Comparison of ENCODE assay signal across 2 cellular contexts in genomic region chr1:209048961-209049669, GRCh38.
A peak's percentile ranks its signal among the peaks of the same experiment; 100 is the strongest.
TF ChIP-seq lines count a peak whose summit lies in the region.

No MANE protein-coding gene starts in this region.

TF ChIP-seq in H1, 55 proteins besides CTCF, POLR2A, EP300 and RAD21 (continued from another document):
- TF ChIP-seq TAF1 (IDR thresholded peaks at IDR 0.05; ENCODE audit: low read depth, low read length), result no peak
- TF ChIP-seq, protein P1, sequence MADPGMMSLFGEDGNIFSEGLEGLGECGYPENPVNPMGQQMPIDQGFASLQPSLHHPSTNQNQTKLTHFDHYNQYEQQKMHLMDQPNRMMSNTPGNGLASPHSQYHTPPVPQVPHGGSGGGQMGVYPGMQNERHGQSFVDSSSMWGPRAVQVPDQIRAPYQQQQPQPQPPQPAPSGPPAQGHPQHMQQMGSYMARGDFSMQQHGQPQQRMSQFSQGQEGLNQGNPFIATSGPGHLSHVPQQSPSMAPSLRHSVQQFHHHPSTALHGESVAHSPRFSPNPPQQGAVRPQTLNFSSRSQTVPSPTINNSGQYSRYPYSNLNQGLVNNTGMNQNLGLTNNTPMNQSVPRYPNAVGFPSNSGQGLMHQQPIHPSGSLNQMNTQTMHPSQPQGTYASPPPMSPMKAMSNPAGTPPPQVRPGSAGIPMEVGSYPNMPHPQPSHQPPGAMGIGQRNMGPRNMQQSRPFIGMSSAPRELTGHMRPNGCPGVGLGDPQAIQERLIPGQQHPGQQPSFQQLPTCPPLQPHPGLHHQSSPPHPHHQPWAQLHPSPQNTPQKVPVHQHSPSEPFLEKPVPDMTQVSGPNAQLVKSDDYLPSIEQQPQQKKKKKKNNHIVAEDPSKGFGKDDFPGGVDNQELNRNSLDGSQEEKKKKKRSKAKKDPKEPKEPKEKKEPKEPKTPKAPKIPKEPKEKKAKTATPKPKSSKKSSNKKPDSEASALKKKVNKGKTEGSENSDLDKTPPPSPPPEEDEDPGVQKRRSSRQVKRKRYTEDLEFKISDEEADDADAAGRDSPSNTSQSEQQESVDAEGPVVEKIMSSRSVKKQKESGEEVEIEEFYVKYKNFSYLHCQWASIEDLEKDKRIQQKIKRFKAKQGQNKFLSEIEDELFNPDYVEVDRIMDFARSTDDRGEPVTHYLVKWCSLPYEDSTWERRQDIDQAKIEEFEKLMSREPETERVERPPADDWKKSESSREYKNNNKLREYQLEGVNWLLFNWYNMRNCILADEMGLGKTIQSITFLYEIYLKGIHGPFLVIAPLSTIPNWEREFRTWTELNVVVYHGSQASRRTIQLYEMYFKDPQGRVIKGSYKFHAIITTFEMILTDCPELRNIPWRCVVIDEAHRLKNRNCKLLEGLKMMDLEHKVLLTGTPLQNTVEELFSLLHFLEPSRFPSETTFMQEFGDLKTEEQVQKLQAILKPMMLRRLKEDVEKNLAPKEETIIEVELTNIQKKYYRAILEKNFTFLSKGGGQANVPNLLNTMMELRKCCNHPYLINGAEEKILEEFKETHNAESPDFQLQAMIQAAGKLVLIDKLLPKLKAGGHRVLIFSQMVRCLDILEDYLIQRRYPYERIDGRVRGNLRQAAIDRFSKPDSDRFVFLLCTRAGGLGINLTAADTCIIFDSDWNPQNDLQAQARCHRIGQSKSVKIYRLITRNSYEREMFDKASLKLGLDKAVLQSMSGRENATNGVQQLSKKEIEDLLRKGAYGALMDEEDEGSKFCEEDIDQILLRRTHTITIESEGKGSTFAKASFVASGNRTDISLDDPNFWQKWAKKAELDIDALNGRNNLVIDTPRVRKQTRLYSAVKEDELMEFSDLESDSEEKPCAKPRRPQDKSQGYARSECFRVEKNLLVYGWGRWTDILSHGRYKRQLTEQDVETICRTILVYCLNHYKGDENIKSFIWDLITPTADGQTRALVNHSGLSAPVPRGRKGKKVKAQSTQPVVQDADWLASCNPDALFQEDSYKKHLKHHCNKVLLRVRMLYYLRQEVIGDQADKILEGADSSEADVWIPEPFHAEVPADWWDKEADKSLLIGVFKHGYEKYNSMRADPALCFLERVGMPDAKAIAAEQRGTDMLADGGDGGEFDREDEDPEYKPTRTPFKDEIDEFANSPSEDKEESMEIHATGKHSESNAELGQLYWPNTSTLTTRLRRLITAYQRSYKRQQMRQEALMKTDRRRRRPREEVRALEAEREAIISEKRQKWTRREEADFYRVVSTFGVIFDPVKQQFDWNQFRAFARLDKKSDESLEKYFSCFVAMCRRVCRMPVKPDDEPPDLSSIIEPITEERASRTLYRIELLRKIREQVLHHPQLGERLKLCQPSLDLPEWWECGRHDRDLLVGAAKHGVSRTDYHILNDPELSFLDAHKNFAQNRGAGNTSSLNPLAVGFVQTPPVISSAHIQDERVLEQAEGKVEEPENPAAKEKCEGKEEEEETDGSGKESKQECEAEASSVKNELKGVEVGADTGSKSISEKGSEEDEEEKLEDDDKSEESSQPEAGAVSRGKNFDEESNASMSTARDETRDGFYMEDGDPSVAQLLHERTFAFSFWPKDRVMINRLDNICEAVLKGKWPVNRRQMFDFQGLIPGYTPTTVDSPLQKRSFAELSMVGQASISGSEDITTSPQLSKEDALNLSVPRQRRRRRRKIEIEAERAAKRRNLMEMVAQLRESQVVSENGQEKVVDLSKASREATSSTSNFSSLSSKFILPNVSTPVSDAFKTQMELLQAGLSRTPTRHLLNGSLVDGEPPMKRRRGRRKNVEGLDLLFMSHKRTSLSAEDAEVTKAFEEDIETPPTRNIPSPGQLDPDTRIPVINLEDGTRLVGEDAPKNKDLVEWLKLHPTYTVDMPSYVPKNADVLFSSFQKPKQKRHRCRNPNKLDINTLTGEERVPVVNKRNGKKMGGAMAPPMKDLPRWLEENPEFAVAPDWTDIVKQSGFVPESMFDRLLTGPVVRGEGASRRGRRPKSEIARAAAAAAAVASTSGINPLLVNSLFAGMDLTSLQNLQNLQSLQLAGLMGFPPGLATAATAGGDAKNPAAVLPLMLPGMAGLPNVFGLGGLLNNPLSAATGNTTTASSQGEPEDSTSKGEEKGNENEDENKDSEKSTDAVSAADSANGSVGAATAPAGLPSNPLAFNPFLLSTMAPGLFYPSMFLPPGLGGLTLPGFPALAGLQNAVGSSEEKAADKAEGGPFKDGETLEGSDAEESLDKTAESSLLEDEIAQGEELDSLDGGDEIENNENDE (IDR thresholded peaks at IDR 0.05; ENCODE audit: insufficient replicate concordance, low read length), result no peak
- no peak for TF ChIP-seq KDM4A (IDR thresholded peaks at IDR 0.05; ENCODE audit: low read depth, low read length, severe bottlenecking)
- no peak for TF ChIP-seq HDAC2 (IDR thresholded peaks at IDR 0.05; ENCODE audit: borderline replicate concordance in 1 of 2, low read depth in 2 of 2, low read length in 2 of 2)
- no peak for TF ChIP-seq KDM1A (IDR thresholded peaks at IDR 0.05; ENCODE audit: borderline replicate concordance, low read length)
- no peak for TF ChIP-seq PHF8 (conservative IDR thresholded peaks at IDR 0.05; ENCODE audit: low read depth, low read length)
- TF ChIP-seq CEBPB (IDR thresholded peaks at IDR 0.05; ENCODE audit: low read depth, low read length), result no peak
- TF ChIP-seq CTBP2 (IDR thresholded peaks at IDR 0.05; ENCODE audit: borderline replicate concordance, insufficient read depth, insufficient read length, low read length), result no peak
- TF ChIP-seq EZH2 (IDR thresholded peaks at IDR 0.05; ENCODE audit: low read depth, low read length, severe bottlenecking), result no peak
- 0 out of 2 replicates have a peak, but pooled peaks have one; percentile 41 for TF ChIP-seq TEAD4 (IDR thresholded peaks at IDR 0.05; ENCODE audit: low read depth, low read length)
- TF ChIP-seq BRCA1 (IDR thresholded peaks at IDR 0.05; ENCODE audit: low read depth, low read length), result no peak
- TF ChIP-seq POLR2AphosphoS5 (IDR thresholded peaks at IDR 0.05; ENCODE audit: low read depth, low read length), result peak; percentile 72

TF ChIP-seq in neural cell, 6 proteins besides CTCF, POLR2A, EP300 and RAD21:
- TF ChIP-seq, protein P2, sequence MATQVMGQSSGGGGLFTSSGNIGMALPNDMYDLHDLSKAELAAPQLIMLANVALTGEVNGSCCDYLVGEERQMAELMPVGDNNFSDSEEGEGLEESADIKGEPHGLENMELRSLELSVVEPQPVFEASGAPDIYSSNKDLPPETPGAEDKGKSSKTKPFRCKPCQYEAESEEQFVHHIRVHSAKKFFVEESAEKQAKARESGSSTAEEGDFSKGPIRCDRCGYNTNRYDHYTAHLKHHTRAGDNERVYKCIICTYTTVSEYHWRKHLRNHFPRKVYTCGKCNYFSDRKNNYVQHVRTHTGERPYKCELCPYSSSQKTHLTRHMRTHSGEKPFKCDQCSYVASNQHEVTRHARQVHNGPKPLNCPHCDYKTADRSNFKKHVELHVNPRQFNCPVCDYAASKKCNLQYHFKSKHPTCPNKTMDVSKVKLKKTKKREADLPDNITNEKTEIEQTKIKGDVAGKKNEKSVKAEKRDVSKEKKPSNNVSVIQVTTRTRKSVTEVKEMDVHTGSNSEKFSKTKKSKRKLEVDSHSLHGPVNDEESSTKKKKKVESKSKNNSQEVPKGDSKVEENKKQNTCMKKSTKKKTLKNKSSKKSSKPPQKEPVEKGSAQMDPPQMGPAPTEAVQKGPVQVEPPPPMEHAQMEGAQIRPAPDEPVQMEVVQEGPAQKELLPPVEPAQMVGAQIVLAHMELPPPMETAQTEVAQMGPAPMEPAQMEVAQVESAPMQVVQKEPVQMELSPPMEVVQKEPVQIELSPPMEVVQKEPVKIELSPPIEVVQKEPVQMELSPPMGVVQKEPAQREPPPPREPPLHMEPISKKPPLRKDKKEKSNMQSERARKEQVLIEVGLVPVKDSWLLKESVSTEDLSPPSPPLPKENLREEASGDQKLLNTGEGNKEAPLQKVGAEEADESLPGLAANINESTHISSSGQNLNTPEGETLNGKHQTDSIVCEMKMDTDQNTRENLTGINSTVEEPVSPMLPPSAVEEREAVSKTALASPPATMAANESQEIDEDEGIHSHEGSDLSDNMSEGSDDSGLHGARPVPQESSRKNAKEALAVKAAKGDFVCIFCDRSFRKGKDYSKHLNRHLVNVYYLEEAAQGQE (IDR thresholded peaks at IDR 0.05; ENCODE audit: borderline replicate concordance), result no peak
- TF ChIP-seq SMC3 (conservative IDR thresholded peaks at IDR 0.05; ENCODE audit: poor library complexity), result no peak
- no peak for TF ChIP-seq TAF1 (IDR thresholded peaks at IDR 0.05; ENCODE audit: low read depth)
- no peak for TF ChIP-seq EZH2 (IDR thresholded peaks at IDR 0.05; ENCODE audit: borderline replicate concordance, insufficient read depth, low read length, poor library complexity, severe bottlenecking)
- TF ChIP-seq MXI1 (conservative IDR thresholded peaks at IDR 0.05; ENCODE audit: poor library complexity, severe bottlenecking), result no peak
- no peak for TF ChIP-seq POLR2AphosphoS5 (IDR thresholded peaks at IDR 0.05)
TF ChIP-seq in neural cell: peak in this region for 0.
